Comparison of ENCODE assay signal across 13 cellular contexts in the genomic region with DNA sequence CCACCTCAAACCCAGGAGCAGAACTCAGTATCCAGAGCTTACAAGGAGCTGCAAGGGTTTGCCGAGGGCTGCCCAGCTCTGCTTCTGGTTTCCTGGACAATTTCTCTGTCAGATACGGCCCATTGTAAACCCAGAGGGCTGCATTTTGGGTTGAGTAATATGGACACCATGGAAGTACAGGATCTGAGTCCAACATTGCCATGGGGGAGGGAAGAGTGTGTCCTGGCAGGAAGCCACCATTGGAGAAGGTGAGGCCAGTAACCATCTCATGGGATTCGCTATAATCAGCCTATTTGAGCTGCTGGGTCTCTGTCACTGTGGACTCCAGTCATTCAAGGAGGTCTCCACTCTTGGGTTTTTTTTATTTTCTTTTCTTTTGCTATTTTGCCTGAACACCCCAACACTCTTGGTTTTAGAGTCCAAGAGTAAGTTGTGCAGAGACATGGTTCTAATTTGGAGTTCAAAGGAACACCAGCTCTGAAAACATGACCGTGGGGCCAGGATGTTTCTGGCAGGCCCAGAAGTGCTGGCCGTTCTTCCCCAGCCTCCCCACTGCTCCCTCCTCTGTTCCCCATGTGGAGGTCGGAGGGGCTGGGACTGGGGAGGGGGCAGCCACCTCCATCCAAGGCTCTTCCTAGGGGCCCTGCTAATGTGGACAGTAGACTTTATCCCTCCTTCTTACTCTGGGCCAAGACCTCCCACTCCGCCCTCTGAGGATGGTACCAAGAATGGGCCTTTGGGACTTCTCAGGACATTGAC. TPM values are rescaled to one million over a fixed set of nuclear protein-coding genes. Genes with fewer than 3 reads are reported as not detected.
A peak's percentile ranks its signal among the peaks of the same experiment; 100 is the strongest.
DNase-seq lines count a peak whose midpoint lies in the region; ATAC-seq and TF ChIP-seq lines count a peak whose summit lies in the region.
"Had no signal": no experiment of that assay in that cellular context is flagged by ENCODE, and none has a peak within 500 bp of the region (broad histone marks: within the 10 kb centered on the region; RNA-seq: fewer than 3 reads in every experiment).

No MANE protein-coding gene starts in this region.

- WGBS in spleen, 5 donors = 83 to 93% (median 88%) methylated on average over 7 of the region's 7 CpGs

- H3K27me3 ChIP-seq in lower lobe of right lung (ENCODE audit: low read depth) (no peaks in the 10 kb centered on the region), spleen (replicated peaks in 1 of 7) (no peaks in the 10 kb centered on the region)

- peaks cover 40% of the 10 kb centered on the region for H3K4me1 Mint-ChIP-seq in chondrocyte (ENCODE audit: low read depth)
- H3K4me1 Mint-ChIP-seq: stimulated activated effector memory CD8-positive, alpha-beta T cell treated with anti-CD3 and anti-CD28 coated beads, Interleukin-12 subunit alpha, Interleukin-12 subunit beta, amount 100 ng/mL, for 72 hours had no signal

- peaks cover 0 to 40% of the 10 kb centered on the region in 2 experiments; a peak in 1 of 3 replicates for H3K36me3 ChIP-seq in HEK293 (ENCODE audit: control insufficient read depth in 2 of 2, insufficient read depth in 1 of 2, low read length in 2 of 2)
- H3K36me3 ChIP-seq in lower lobe of right lung = peaks cover 14% of the 10 kb centered on the region
- H3K36me3 ChIP-seq in spleen = peaks cover 0 to 24% (median 0%) of the 10 kb centered on the region in 6 donors

- H3K4me3 Mint-ChIP-seq in chondrocyte (ENCODE audit: unreplicated experiment) = no peak overlapping the region
- H3K4me3 Mint-ChIP-seq: activated T-cell treated with anti-CD3 and anti-CD28 coated beads, Interleukin-2, amount 50 U/mL, for 72 hours; stimulated activated effector memory CD8-positive, alpha-beta T cell treated with anti-CD3 and anti-CD28 coated beads, Interleukin-12 subunit alpha, Interleukin-12 subunit beta, amount 100 ng/mL, for 72 hours had no signal

- intact Hi-C loops in lower lobe of right lung (cut with DNase I) (no loop called here), spleen (cut with DNase I; ENCODE audit: low total_unique reads) (no loop called here)

- ATAC-seq in lower lobe of right lung = no peak
- no peak for ATAC-seq in HG02763 (IDR thresholded peaks at IDR 0.05; ENCODE audit: unreplicated experiment)
- ATAC-seq: activated T-cell treated with anti-CD3 and anti-CD28 coated beads, Interleukin-2, amount 50 U/mL, for 72 hours; stimulated activated effector memory CD8-positive, alpha-beta T cell treated with anti-CD3 and anti-CD28 coated beads, Interleukin-12 subunit alpha, Interleukin-12 subunit beta, amount 100 ng/mL, for 72 hours had no signal

- H3K4me3 ChIP-seq in HEK293 (ENCODE audit: low read depth, low read length) (no peak overlapping the region), lower lobe of right lung (no peak overlapping the region), spleen (no peak overlapping the region)

- no peaks in the 10 kb centered on the region for H3K27me3 Mint-ChIP-seq in chondrocyte (ENCODE audit: low read depth)

- no peak for TF ChIP-seq POLR2A in spleen (IDR thresholded peaks at IDR 0.05)

- peaks cover 25% of the 10 kb centered on the region for H3K36me3 Mint-ChIP-seq in chondrocyte (ENCODE audit: low read depth)

- H3K9me3 Mint-ChIP-seq in chondrocyte (ENCODE audit: low read depth) = no peaks in the 10 kb centered on the region
- H3K9me3 Mint-ChIP-seq: activated T-cell treated with anti-CD3 and anti-CD28 coated beads, Interleukin-2, amount 50 U/mL, for 72 hours; stimulated activated effector memory CD8-positive, alpha-beta T cell treated with anti-CD3 and anti-CD28 coated beads, Interleukin-12 subunit alpha, Interleukin-12 subunit beta, amount 100 ng/mL, for 72 hours had no signal

- peak overlapping the region; percentile 99 for H3K27ac Mint-ChIP-seq in chondrocyte (ENCODE audit: unreplicated experiment)
- H3K27ac Mint-ChIP-seq: activated T-cell treated with anti-CD3 and anti-CD28 coated beads, Interleukin-2, amount 50 U/mL, for 72 hours; stimulated activated effector memory CD8-positive, alpha-beta T cell treated with anti-CD3 and anti-CD28 coated beads, Interleukin-12 subunit alpha, Interleukin-12 subunit beta, amount 100 ng/mL, for 72 hours had no signal

- H3K4me1 ChIP-seq in HEK293 (ENCODE audit: control insufficient read depth, insufficient read depth, low read length) = peaks cover 4% of the 10 kb centered on the region; the same call in 1 of the 2 replicates
- peaks cover 36% of the 10 kb centered on the region for H3K4me1 ChIP-seq in lower lobe of right lung
- peaks cover 0 to 40% (median 14%) of the 10 kb centered on the region in 6 donors for H3K4me1 ChIP-seq in spleen

- TF ChIP-seq CTCF in HEK293 (tag by site-specific recombination; IDR thresholded peaks at IDR 0.05) (no peak), chondrocyte (IDR thresholded peaks at IDR 0.05) (no peak), lower lobe of right lung (IDR thresholded peaks at IDR 0.05) (no peak), spleen (IDR thresholded peaks at IDR 0.05 in 8 of 11, conservative IDR thresholded peaks at IDR 0.05 in 3 of 11) (no peak)

- POLR2A ChIA-PET in HEK293 (lab: Yijun Ruan, JAX) = no interaction called here
- POLR2A ChIA-PET in HEK293T (lab: Yijun Ruan, JAX) = no interaction called here

- H3K9me3 ChIP-seq in HEK293 (ENCODE audit: control insufficient read depth, insufficient read depth, low read depth, low read length) (no peaks in the 10 kb centered on the region), lower lobe of right lung (no peaks in the 10 kb centered on the region), spleen (no peaks in the 10 kb centered on the region)

- DNase-seq in chondrocyte (ENCODE audit: low spot score) (no peak), lower lobe of right lung (no peak), spleen (no peak), HEK293T (ENCODE audit: extremely low spot score) (no peak), NCI-H2171 (lab: John Stamatoyannopoulos, UW) (no peak), NCI-H2029 treated with DMSO at 0.1 percent for 48 hours (lab: John Stamatoyannopoulos, UW) (no peak)
- DNase-seq: activated T-cell treated with anti-CD3 and anti-CD28 coated beads, Interleukin-2, amount 50 U/mL, for 72 hours; NCI-H2107 had no signal

- CTCF ChIA-PET in HEK293 (lab: Yijun Ruan, JAX) = interaction anchor here (0.6 to 1.0 kb wide), 2 partner anchors 12 to 114 kb away, joined by 3 to 4 read pairs; no protein-coding TSS in a partner anchor
- CTCF ChIA-PET in HEK293T (lab: Yijun Ruan, JAX) = interaction anchor here (0.6 kb wide), 1 partner anchor 1804 kb away, joined by 7 read pairs; no protein-coding TSS in a partner anchor

- peak overlapping the region; percentile 20; the same call in 1 of the 2 replicates for H3K27ac ChIP-seq in HEK293 (ENCODE audit: extremely low read depth, low read depth, low read length)
- H3K27ac ChIP-seq in lower lobe of right lung = peak overlapping the region; percentile 86
- H3K27ac ChIP-seq in spleen = peak overlapping the region in 7 of 8 donors; percentile 49 to 81 (median 78)
- H3K27ac ChIP-seq: C4-2B, VCaP had no signal

TF ChIP-seq in HEK293, 187 proteins besides CTCF, POLR2A, EP300 and RAD21:
- TF ChIP-seq SCRT2 (tag by site-specific recombination; IDR thresholded peaks at IDR 0.05) = 0 out of 2 replicates have a peak, but pooled peaks have one; percentile 1
- TF ChIP-seq, protein P1, sequence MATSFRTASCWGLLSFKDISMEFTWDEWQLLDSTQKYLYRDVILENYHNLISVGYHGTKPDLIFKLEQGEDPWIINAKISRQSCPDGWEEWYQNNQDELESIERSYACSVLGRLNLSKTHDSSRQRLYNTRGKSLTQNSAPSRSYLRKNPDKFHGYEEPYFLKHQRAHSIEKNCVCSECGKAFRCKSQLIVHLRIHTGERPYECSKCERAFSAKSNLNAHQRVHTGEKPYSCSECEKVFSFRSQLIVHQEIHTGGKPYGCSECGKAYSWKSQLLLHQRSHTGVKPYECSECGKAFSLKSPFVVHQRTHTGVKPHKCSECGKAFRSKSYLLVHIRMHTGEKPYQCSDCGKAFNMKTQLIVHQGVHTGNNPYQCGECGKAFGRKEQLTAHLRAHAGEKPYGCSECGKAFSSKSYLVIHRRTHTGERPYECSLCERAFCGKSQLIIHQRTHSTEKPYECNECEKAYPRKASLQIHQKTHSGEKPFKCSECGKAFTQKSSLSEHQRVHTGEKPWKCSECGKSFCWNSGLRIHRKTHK (tag by site-specific recombination; IDR thresholded peaks at IDR 0.05) = no peak
TF ChIP-seq in HEK293: peak in this region for 1.

TF ChIP-seq in HEK293T, 16 proteins besides CTCF, POLR2A, EP300 and RAD21:
- no peak for TF ChIP-seq ARNT (IDR thresholded peaks at IDR 0.05)
- TF ChIP-seq ZNF384 (IDR thresholded peaks at IDR 0.05) = no peak
- no peak for TF ChIP-seq FOXA1 (IDR thresholded peaks at IDR 0.05)
- no peak for TF ChIP-seq ELF4 (IDR thresholded peaks at IDR 0.05)
- TF ChIP-seq FOXK2 (IDR thresholded peaks at IDR 0.05) = no peak
- TF ChIP-seq SP1 (IDR thresholded peaks at IDR 0.05) = no peak
- TF ChIP-seq, protein P2, sequence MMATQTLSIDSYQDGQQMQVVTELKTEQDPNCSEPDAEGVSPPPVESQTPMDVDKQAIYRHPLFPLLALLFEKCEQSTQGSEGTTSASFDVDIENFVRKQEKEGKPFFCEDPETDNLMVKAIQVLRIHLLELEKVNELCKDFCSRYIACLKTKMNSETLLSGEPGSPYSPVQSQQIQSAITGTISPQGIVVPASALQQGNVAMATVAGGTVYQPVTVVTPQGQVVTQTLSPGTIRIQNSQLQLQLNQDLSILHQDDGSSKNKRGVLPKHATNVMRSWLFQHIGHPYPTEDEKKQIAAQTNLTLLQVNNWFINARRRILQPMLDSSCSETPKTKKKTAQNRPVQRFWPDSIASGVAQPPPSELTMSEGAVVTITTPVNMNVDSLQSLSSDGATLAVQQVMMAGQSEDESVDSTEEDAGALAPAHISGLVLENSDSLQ (IDR thresholded peaks at IDR 0.05) = no peak
- TF ChIP-seq SUZ12 (IDR thresholded peaks at IDR 0.05) = no peak
- no peak for TF ChIP-seq CTBP1 (IDR thresholded peaks at IDR 0.05; ENCODE audit: borderline replicate concordance)
- no peak for TF ChIP-seq TARDBP (IDR thresholded peaks at IDR 0.05)

RNA-seq across cellular contexts. Expression of gene CHST3, which starts 46.2 kb away (rescaled TPM):
- total RNA-seq in chondrocyte (43.9 to 65.4 TPM (median 63.2 TPM) in 3 replicates), lower lobe of right lung (12.0 TPM), spleen (1 to 10 TPM; 4.1 to 8.7 (median 6.1) TPM)
- 1 to 10 TPM in 1 of 3 donors, under 1 TPM in 2; 0.28 to 1.6 (median 0.56) TPM for polyA plus RNA-seq in spleen

Comparison
In these comparisons a context has a peak if more than half of its experiments do, and no peak if none do; other contexts are left out.
1. H3K27ac ChIP-seq: peak in every context shown above with its lines; median percentile 86 in lower lobe of right lung; 78 in spleen; 20 in HEK293.